Comparison of ENCODE assay signal across 22 cellular contexts in genomic region chr7:37961251-37961650, GRCh38. TPM values are rescaled to one million over a fixed set of nuclear protein-coding genes. Genes with fewer than 3 reads are reported as not detected.
"Had no signal": no experiment of that assay in that cellular context is flagged by ENCODE, and none has a peak within 500 bp of the region (broad histone marks: within the 10 kb centered on the region; RNA-seq: fewer than 3 reads in every experiment).

No MANE protein-coding gene starts in this region.

- DNase-seq: KBM-7, MG63, NCI-H1092, NCI-H1105 treated with DMSO at 0.1 percent for 48 hours, NCI-H1417 treated with DMSO at 0.1 percent for 48 hours, NCI-H146, NCI-H1694 treated with DMSO at 0.1 percent for 48 hours, NCI-H1930, NCI-H2081, NCI-H2107, NCI-H226, NCI-H446, NCI-H510A, NCI-H524 treated with DMSO at 0.1 percent for 48 hours, NCI-H69, NCI-H82, Right ventricle myocardium superior, RPMI8226, SIG-M5 had no signal

RNA-seq across cellular contexts. Expression of gene EPDR1, which starts 40.8 kb away (rescaled TPM):
- total RNA-seq: T-helper 1 cell treated with Interleukin-12 subunit alpha and Interleukin-12 subunit beta and Interleukin-4 antibody, amounts not matched to agents 30 ng/mL and 1 ng/mL, for 36 hours had no signal

RNA-seq across cellular contexts. Expression of gene SFRP4, which starts 44.6 kb away (rescaled TPM):
- total RNA-seq: SJSA1; T-helper 1 cell treated with Interleukin-12 subunit alpha and Interleukin-12 subunit beta and Interleukin-4 antibody, amounts not matched to agents 30 ng/mL and 1 ng/mL, for 36 hours had no signal
- polyA plus RNA-seq: IgD-negative memory B cell had no signal
